ENCODE assay signal across 24 cellular contexts in genomic region chr17:81245665-81246342, GRCh38. TPM values are rescaled to one million over a fixed set of nuclear protein-coding genes. Genes with fewer than 3 reads are reported as not detected.
A peak's percentile ranks its signal among the peaks of the same experiment; 100 is the strongest.
DNase-seq lines count a peak whose midpoint lies in the region; ATAC-seq and TF ChIP-seq lines count a peak whose summit lies in the region.
"Had no signal": no experiment of that assay in that cellular context is flagged by ENCODE, and none has a peak within 500 bp of the region (broad histone marks: within the 10 kb centered on the region; RNA-seq: fewer than 3 reads in every experiment).

No MANE protein-coding gene starts in this region.

- H3K9me3 ChIP-seq in right lobe of liver (no peaks in the 10 kb centered on the region), HAP-1 (no peaks in the 10 kb centered on the region)
- H3K9me3 ChIP-seq: testis had no signal

- DNase-seq in left ventricle myocardium superior (peak; percentile 28), Right ventricle myocardium inferior (ENCODE audit: missing footprints) (no peak), RWPE1 (ENCODE audit: low spot score) (no peak), right lobe of liver (peak in 2 of 3 donors; percentile 37 to 64), NCI-H82 treated with DMSO at 0.1 percent for 48 hours (lab: John Stamatoyannopoulos, UW; ENCODE audit: unreplicated experiment) (no peak), C1 segment of cervical spinal cord (lab: John Stamatoyannopoulos, UW) (no peak), HAP-1 (ENCODE audit: low spot score in 2 of 2) (no peak)
- DNase-seq: COR-L47; DMS79; dorsolateral prefrontal cortex; foreskin melanocyte; GF-D8; naive thymus-derived CD8-positive, alpha-beta T cell; NCI-H1436 treated with DMSO at 0.1 percent for 48 hours; NCI-H226; NCI-H69; occipital lobe; stimulated activated naive CD8-positive, alpha-beta T cell treated with anti-CD3 and anti-CD28 coated beads, Interleukin-15, Interleukin-2, amounts not matched to agents 100 U/mL and 50 U/mL, for 24 hours; T1000; testis had no signal

- POLR2A ChIA-PET in RWPE1 (lab: Yijun Ruan, JAX; ENCODE audit: low non-redundant PET), result no interaction called here

- H3K4me3 ChIP-seq in right lobe of liver (no peak overlapping the region), HAP-1 (no peak overlapping the region)
- H3K4me3 ChIP-seq: dorsolateral prefrontal cortex, GM23338, testis had no signal

- TF ChIP-seq CTCF in RWPE1 (conservative IDR thresholded peaks at IDR 0.05; ENCODE audit: low read depth), result no peak
- no peak for TF ChIP-seq CTCF in right lobe of liver (IDR thresholded peaks at IDR 0.05)

- CTCF ChIA-PET in RWPE1 (lab: Yijun Ruan, JAX), result interaction anchor here (1.1 kb wide), 1 partner anchor 239 kb away, joined by 3 read pairs; no protein-coding TSS in a partner anchor

- 93% methylated on average over 3 of the region's 37 CpGs for WGBS in right lobe of liver (ENCODE audit: insufficient coverage, low coverage, low lambda C conversion rate, missing lambda C conversion rate)

- no peak for TF ChIP-seq POLR2A in right lobe of liver (IDR thresholded peaks at IDR 0.05)

- H3K27me3 ChIP-seq in right lobe of liver, result no peaks in the 10 kb centered on the region
- H3K27me3 ChIP-seq in HAP-1 (ENCODE audit: low read depth), result no peaks in the 10 kb centered on the region
- H3K27me3 ChIP-seq: dorsolateral prefrontal cortex, testis had no signal

- intact Hi-C loops in left ventricle myocardium superior (cut with micrococcal nuclease), result no loop called here
- intact Hi-C loops in Right ventricle myocardium inferior (cut with DNase I), result no loop called here
- intact Hi-C loops in right lobe of liver (cut with DNase I), result loop anchor here in 1 of 2 donors (10.0 kb wide), 1 partner anchor 221 kb away; no protein-coding TSS in a partner anchor

- in situ Hi-C loops in HAP-1 (cut with MboI; ENCODE audit: low sequenced_read_pairs), result no loop called here

- H3K4me1 ChIP-seq in right lobe of liver (peaks cover 0 to 22% (median 1%) of the 10 kb centered on the region in 4 donors), HAP-1 (no peaks in the 10 kb centered on the region)
- H3K4me1 ChIP-seq: testis had no signal

- ATAC-seq in left ventricle myocardium superior, result no peak
- no peak for ATAC-seq in Right ventricle myocardium inferior
- ATAC-seq in right lobe of liver, result peak in 3 of 4 donors; percentile 1 to 57 (median 29)
- ATAC-seq: GM23338; naive thymus-derived CD8-positive, alpha-beta T cell had no signal

- H3K27ac ChIP-seq in RWPE1, result peak overlapping the region; percentile 92
- H3K27ac ChIP-seq in right lobe of liver, result peak overlapping the region in 1 of 3 donors; percentile 66
- H3K27ac ChIP-seq: C4-2B, HL-60, testis, VCaP had no signal

- H3K36me3 ChIP-seq in right lobe of liver, result peaks cover 0 to 14% (median 0%) of the 10 kb centered on the region in 4 donors
- peaks cover 17% of the 10 kb centered on the region for H3K36me3 ChIP-seq in HAP-1 (replicated peaks)

RNA-seq across cellular contexts. Expression of gene NDUFAF8, which starts 6.7 kb away (rescaled TPM):
- total RNA-seq in left ventricle myocardium superior (53.7 TPM), Right ventricle myocardium inferior (58.0 TPM), right lobe of liver (10 to 100 TPM; 15.7 to 35.9 (median 23.3) TPM)

RNA-seq across cellular contexts. Expression of gene TEPSIN, which starts 6.9 kb away (rescaled TPM):
- total RNA-seq in left ventricle myocardium superior (13.8 TPM), Right ventricle myocardium inferior (11.1 TPM), right lobe of liver (10 to 100 TPM; 11.9 to 27.6 (median 18.1) TPM)

RNA-seq across cellular contexts. Expression of gene CEP131, which starts 23.0 kb away (rescaled TPM):
- total RNA-seq in left ventricle myocardium superior (13.6 TPM), Right ventricle myocardium inferior (8.9 TPM), right lobe of liver (1 to 10 TPM; 1.5 to 4.3 (median 2.1) TPM)

RNA-seq across cellular contexts. Expression of gene SLC38A10, which starts 49.3 kb away (rescaled TPM):
- total RNA-seq in left ventricle myocardium superior, result 46.6 TPM
- total RNA-seq in Right ventricle myocardium inferior, result 44.6 TPM
- 100 to 1,000 TPM in 1 of 6 experiments, 10 to 100 TPM in 5; 60.9 to 104 (median 86.1) TPM for total RNA-seq in right lobe of liver

Comparison
In these comparisons a context has a peak if more than half of its experiments do, and no peak if none do; other contexts are left out.
1. DNase-seq: peak in left ventricle myocardium superior (single experiment) and right lobe of liver (2 of 3); none in Right ventricle myocardium inferior (single experiment), RWPE1 (single experiment), NCI-H82 treated with DMSO at 0.1 percent for 48 hours (single experiment), C1 segment of cervical spinal cord (0 of 14) and HAP-1 (0 of 2).
2. ATAC-seq: peak in right lobe of liver (3 of 4); none in left ventricle myocardium superior (single experiment) and Right ventricle myocardium inferior (single experiment).